ENCODE assay signal across 1 cellular context in the genomic region with DNA sequence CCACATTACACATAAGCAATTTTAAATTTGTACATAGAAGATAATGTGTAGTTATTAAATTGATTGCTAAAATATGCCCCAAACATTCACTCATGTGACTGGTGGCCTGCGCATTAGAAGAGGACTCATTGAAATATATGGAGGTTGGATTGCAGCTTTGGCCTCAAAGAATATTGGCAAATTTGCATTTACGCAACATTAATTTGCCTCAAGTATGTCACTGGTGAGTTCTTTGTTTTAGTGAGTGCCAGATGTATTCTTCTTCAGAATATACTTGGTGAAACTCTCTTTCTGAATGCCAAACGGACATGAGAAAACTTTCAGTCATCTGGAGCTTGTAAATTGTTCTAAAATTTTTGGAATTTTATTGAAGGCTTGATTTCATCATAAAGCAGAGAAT.
TF ChIP-seq lines count a peak whose summit lies in the region.

No MANE protein-coding gene starts in this region.

TF ChIP-seq in HepG2, 621 proteins besides CTCF, POLR2A, EP300 and RAD21 (continued from another document):
- TF ChIP-seq, protein P1, sequence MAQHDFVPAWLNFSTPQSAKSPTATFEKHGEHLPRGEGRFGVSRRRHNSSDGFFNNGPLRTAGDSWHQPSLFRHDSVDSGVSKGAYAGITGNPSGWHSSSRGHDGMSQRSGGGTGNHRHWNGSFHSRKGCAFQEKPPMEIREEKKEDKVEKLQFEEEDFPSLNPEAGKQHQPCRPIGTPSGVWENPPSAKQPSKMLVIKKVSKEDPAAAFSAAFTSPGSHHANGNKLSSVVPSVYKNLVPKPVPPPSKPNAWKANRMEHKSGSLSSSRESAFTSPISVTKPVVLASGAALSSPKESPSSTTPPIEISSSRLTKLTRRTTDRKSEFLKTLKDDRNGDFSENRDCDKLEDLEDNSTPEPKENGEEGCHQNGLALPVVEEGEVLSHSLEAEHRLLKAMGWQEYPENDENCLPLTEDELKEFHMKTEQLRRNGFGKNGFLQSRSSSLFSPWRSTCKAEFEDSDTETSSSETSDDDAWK (CRISPR knock-in tag; IDR thresholded peaks at IDR 0.05) = no peak
- TF ChIP-seq FOXM1 (CRISPR knock-in tag; IDR thresholded peaks at IDR 0.05) = no peak
- TF ChIP-seq NAIF1 (CRISPR knock-in tag; IDR thresholded peaks at IDR 0.05; ENCODE audit: borderline replicate concordance) = no peak
- no peak for TF ChIP-seq CHCHD3 (CRISPR knock-in tag; IDR thresholded peaks at IDR 0.05)
- TF ChIP-seq HNRNPUL1 (IDR thresholded peaks at IDR 0.05; ENCODE audit: low read depth, low read length) = no peak
- TF ChIP-seq, protein P2, sequence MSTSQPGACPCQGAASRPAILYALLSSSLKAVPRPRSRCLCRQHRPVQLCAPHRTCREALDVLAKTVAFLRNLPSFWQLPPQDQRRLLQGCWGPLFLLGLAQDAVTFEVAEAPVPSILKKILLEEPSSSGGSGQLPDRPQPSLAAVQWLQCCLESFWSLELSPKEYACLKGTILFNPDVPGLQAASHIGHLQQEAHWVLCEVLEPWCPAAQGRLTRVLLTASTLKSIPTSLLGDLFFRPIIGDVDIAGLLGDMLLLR (CRISPR knock-in tag; IDR thresholded peaks at IDR 0.05) = no peak
- no peak for TF ChIP-seq MEIS1 (CRISPR knock-in tag; IDR thresholded peaks at IDR 0.05; ENCODE audit: borderline replicate concordance)
- no peak for TF ChIP-seq GABPB1 (CRISPR knock-in tag; IDR thresholded peaks at IDR 0.05)
- TF ChIP-seq MTA1 (CRISPR knock-in tag; IDR thresholded peaks at IDR 0.05; ENCODE audit: borderline replicate concordance) = no peak
- TF ChIP-seq, protein P3, sequence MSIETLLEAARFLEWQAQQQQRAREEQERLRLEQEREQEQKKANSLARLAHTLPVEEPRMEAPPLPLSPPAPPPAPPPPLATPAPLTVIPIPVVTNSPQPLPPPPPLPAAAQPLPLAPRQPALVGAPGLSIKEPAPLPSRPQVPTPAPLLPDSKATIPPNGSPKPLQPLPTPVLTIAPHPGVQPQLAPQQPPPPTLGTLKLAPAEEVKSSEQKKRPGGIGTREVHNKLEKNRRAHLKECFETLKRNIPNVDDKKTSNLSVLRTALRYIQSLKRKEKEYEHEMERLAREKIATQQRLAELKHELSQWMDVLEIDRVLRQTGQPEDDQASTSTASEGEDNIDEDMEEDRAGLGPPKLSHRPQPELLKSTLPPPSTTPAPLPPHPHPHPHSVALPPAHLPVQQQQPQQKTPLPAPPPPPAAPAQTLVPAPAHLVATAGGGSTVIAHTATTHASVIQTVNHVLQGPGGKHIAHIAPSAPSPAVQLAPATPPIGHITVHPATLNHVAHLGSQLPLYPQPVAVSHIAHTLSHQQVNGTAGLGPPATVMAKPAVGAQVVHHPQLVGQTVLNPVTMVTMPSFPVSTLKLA (IDR thresholded peaks at IDR 0.05) = no peak
- no peak for TF ChIP-seq CBX1 (IDR thresholded peaks at IDR 0.05; ENCODE audit: low read depth)
- no peak for TF ChIP-seq POGZ (CRISPR knock-in tag; IDR thresholded peaks at IDR 0.05)
- no peak for TF ChIP-seq HOXA9 (CRISPR knock-in tag; IDR thresholded peaks at IDR 0.05; ENCODE audit: borderline replicate concordance)
- no peak for TF ChIP-seq ZMAT3 (CRISPR knock-in tag; conservative IDR thresholded peaks at IDR 0.05)
